In the genomic region with DNA sequence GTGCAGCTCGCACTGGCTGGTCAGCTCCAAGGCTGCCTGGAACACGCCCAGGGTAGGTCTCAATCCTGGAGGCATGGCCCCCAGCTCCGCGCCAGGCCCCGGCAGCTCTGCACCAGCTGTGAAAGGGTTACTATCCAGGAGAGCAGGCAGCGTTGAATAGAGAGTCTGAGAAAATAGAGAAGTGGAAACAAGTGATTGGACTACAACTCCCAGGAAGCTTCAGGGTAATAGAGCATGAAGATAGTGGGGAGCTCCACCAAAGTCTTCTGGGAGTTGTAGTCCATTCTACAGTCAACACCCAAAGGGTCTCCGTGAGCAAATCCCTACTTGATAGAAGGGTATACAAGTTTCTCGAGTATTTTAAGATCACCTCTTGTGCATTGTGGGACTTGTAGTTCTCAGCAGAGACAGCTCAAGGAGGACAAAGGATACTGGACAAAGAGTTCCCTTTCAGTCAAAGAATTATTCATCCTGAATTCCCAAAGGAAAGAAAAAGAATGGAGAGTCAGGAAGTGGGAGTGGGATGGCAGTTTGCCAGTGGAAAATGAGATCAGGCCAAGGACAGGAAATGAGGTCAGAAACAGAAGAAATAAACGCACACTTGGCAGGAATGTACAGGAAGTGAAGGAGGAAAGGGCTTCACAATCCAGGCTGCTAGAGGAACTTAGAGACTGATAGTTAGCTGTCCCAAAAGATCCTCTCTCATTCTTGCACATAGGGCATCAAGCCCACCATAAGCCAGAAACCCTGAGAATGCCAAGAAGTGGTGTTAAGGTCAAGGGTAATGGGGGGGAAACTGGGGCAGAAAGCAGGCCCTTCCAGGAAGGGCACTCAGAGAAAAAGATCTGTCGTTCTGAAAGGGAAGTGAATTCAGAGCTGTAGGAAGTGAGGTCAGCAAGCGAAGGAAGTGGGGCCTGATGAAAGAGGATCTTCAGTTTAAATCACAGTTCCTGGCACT, we compare ENCODE assay signal across 8 cellular contexts. TPM values are rescaled to one million over a fixed set of nuclear protein-coding genes. Genes with fewer than 3 reads are reported as not detected.
DNase-seq lines count a peak whose midpoint lies in the region; ATAC-seq and TF ChIP-seq lines count a peak whose summit lies in the region.

No MANE protein-coding gene starts in this region.

- peak; percentile 81 for DNase-seq in activated CD4-positive, alpha-beta T cell treated with anti-CD3 and anti-CD28 coated beads, Interleukin-2, amount 10 ng/mL, durations not matched to agents 24 days and 14 days
- DNase-seq in activated CD4-positive, alpha-beta T cell treated with anti-CD3 and anti-CD28 coated beads for 4 hours, result no peak
- peak; percentile 46 to 71 for DNase-seq in NCI-H2081 (lab: John Stamatoyannopoulos, UW)
- DNase-seq in UCSD-AML1 (lab: John Stamatoyannopoulos, UW; ENCODE audit: unreplicated experiment), result peak; percentile 59
- DNase-seq in esophagus squamous epithelium (lab: John Stamatoyannopoulos, UW), result no peak
- DNase-seq in naive thymus-derived CD8-positive, alpha-beta T cell, result peak in 7 of 10 donors; percentile 37 to 75 (median 53)
- DNase-seq in activated effector memory CD4-positive, alpha-beta T cell treated with Interleukin-2 at 50 U/mL for 16 hours, result no peak

- H3K4me3 ChIP-seq in esophagus squamous epithelium, result no peak overlapping the region

- H3K4me1 Mint-ChIP-seq in activated CD4-positive, alpha-beta T cell treated with anti-CD3 and anti-CD28 coated beads, Interleukin-2, amount 10 ng/mL, durations not matched to agents 24 days and 14 days, result peaks cover 18% of the 10 kb centered on the region
- peaks cover 12 to 41% (median 35%) of the 10 kb centered on the region in 4 donors for H3K4me1 Mint-ChIP-seq in naive thymus-derived CD8-positive, alpha-beta T cell

- H3K4me3 Mint-ChIP-seq in activated CD4-positive, alpha-beta T cell treated with anti-CD3 and anti-CD28 coated beads, Interleukin-2, amount 10 ng/mL, durations not matched to agents 24 days and 14 days, result peak overlapping the region; percentile 31
- peak overlapping the region in 9 of 10 donors; percentile 48 to 81 (median 69) for H3K4me3 Mint-ChIP-seq in naive thymus-derived CD8-positive, alpha-beta T cell

- POLR2A ChIA-PET in naive thymus-derived CD8-positive, alpha-beta T cell (lab: Charles Lee), result interaction anchor here (0.9 to 3.0 kb wide), 9 partner anchors 9 to 175 kb away, joined by 3 to 16 read pairs (median 4); a partner anchor contains a TSS

- H3K27ac Mint-ChIP-seq in activated CD4-positive, alpha-beta T cell treated with anti-CD3 and anti-CD28 coated beads, Interleukin-2, amount 10 ng/mL, durations not matched to agents 24 days and 14 days, result peak overlapping the region; percentile 80
- peak overlapping the region; percentile 86 to 98 (median 92) for H3K27ac Mint-ChIP-seq in naive thymus-derived CD8-positive, alpha-beta T cell

- no peaks in the 10 kb centered on the region for H3K27me3 ChIP-seq in esophagus squamous epithelium

- H3K27me3 Mint-ChIP-seq in activated CD4-positive, alpha-beta T cell treated with anti-CD3 and anti-CD28 coated beads, Interleukin-2, amount 10 ng/mL, durations not matched to agents 24 days and 14 days, result no peaks in the 10 kb centered on the region
- no peaks in the 10 kb centered on the region for H3K27me3 Mint-ChIP-seq in naive thymus-derived CD8-positive, alpha-beta T cell

- peaks cover 23% of the 10 kb centered on the region for H3K9me3 Mint-ChIP-seq in activated CD4-positive, alpha-beta T cell treated with anti-CD3 and anti-CD28 coated beads, Interleukin-2, amount 10 ng/mL, durations not matched to agents 24 days and 14 days
- peaks cover 6 to 21% (median 14%) of the 10 kb centered on the region in 9 donors for H3K9me3 Mint-ChIP-seq in naive thymus-derived CD8-positive, alpha-beta T cell

- H3K4me1 ChIP-seq in esophagus squamous epithelium, result peaks cover 6 to 45% (median 15%) of the 10 kb centered on the region in 3 donors

- H3K36me3 ChIP-seq in esophagus squamous epithelium, result peaks cover 0 to 6% (median 0%) of the 10 kb centered on the region in 3 donors

- peaks cover 19% of the 10 kb centered on the region for H3K36me3 Mint-ChIP-seq in activated CD4-positive, alpha-beta T cell treated with anti-CD3 and anti-CD28 coated beads, Interleukin-2, amount 10 ng/mL, durations not matched to agents 24 days and 14 days (ENCODE audit: low read depth)
- peaks cover 0 to 17% (median 14%) of the 10 kb centered on the region in 3 donors for H3K36me3 Mint-ChIP-seq in naive thymus-derived CD8-positive, alpha-beta T cell

- intact Hi-C loops in activated CD4-positive, alpha-beta T cell treated with anti-CD3 and anti-CD28 coated beads, Interleukin-2, amount 10 ng/mL, durations not matched to agents 24 days and 14 days (cut with micrococcal nuclease), result no loop called here
- intact Hi-C loops in esophagus squamous epithelium (cut with DNase I), result no loop called here

- 30 to 51% methylated on average over 7 to 10 of the region's 11 CpGs for WGBS in esophagus squamous epithelium, 2 donors

- TF ChIP-seq CTCF in esophagus squamous epithelium (IDR thresholded peaks at IDR 0.05), result no peak

- ATAC-seq in naive thymus-derived CD8-positive, alpha-beta T cell, result peak; percentile 47 to 49
- no peak for ATAC-seq in HG02884 (IDR thresholded peaks at IDR 0.05; ENCODE audit: unreplicated experiment)

- peak overlapping the region; percentile 29 to 82 (median 74) for H3K27ac ChIP-seq in esophagus squamous epithelium

- no peaks in the 10 kb centered on the region for H3K9me3 ChIP-seq in esophagus squamous epithelium

- no peak for TF ChIP-seq POLR2A in esophagus squamous epithelium (IDR thresholded peaks at IDR 0.05)

RNA-seq across cellular contexts. Expression of a gene that starts 5.5 kb away (rescaled TPM):
- 1.2 and 1.4 TPM in 2 replicates for total RNA-seq in activated CD4-positive, alpha-beta T cell treated with anti-CD3 and anti-CD28 coated beads, Interleukin-2, amount 10 ng/mL, durations not matched to agents 24 days and 14 days
- total RNA-seq in esophagus squamous epithelium, result 1 to 10 TPM in 1 of 4 donors, under 1 TPM in 1, not detected in 2; 0.57 to 2.0 TPM
- total RNA-seq in naive thymus-derived CD8-positive, alpha-beta T cell, result 1 to 10 TPM; 2.1 to 2.4 TPM
- polyA plus RNA-seq in naive thymus-derived CD8-positive, alpha-beta T cell, result under 1 TPM; 0.28 to 0.77 (median 0.49) TPM

RNA-seq across cellular contexts. Expression of a gene that starts 15.3 kb away (rescaled TPM):
- 0.71 and 0.82 TPM in 2 replicates for total RNA-seq in activated CD4-positive, alpha-beta T cell treated with anti-CD3 and anti-CD28 coated beads, Interleukin-2, amount 10 ng/mL, durations not matched to agents 24 days and 14 days
- total RNA-seq in esophagus squamous epithelium, result 1 to 10 TPM; 4.0 to 9.6 (median 6.5) TPM
- under 1 TPM in 1 of 2 experiments, not detected in 1; 0.25 TPM for total RNA-seq in naive thymus-derived CD8-positive, alpha-beta T cell
- polyA plus RNA-seq in naive thymus-derived CD8-positive, alpha-beta T cell, result under 1 TPM in 2 of 3 donors, not detected in 1; 0.10 to 0.26 TPM

RNA-seq across cellular contexts. Expression of a gene that starts 21.6 kb away (rescaled TPM):
- total RNA-seq in activated CD4-positive, alpha-beta T cell treated with anti-CD3 and anti-CD28 coated beads, Interleukin-2, amount 10 ng/mL, durations not matched to agents 24 days and 14 days, result 0.21 TPM in 1 of 2 replicates, not detected in the other
- total RNA-seq in esophagus squamous epithelium, result 10 to 100 TPM in 1 of 4 donors, 1 to 10 TPM in 2, not detected in 1; 2.3 to 56.0 (median 5.0) TPM
- not detected for total RNA-seq in naive thymus-derived CD8-positive, alpha-beta T cell
- polyA plus RNA-seq in naive thymus-derived CD8-positive, alpha-beta T cell, result not detected

RNA-seq across cellular contexts. Expression of a gene that starts 27.4 kb away (rescaled TPM):
- total RNA-seq in activated CD4-positive, alpha-beta T cell treated with anti-CD3 and anti-CD28 coated beads, Interleukin-2, amount 10 ng/mL, durations not matched to agents 24 days and 14 days, result 0.23 and 0.26 TPM in 2 replicates
- 1 to 10 TPM; 3.4 to 6.3 (median 4.8) TPM for total RNA-seq in esophagus squamous epithelium
- not detected for total RNA-seq in naive thymus-derived CD8-positive, alpha-beta T cell
- not detected for polyA plus RNA-seq in naive thymus-derived CD8-positive, alpha-beta T cell

RNA-seq across cellular contexts. Expression of a gene that starts 29.3 kb away (rescaled TPM):
- not detected in 2 replicates for total RNA-seq in activated CD4-positive, alpha-beta T cell treated with anti-CD3 and anti-CD28 coated beads, Interleukin-2, amount 10 ng/mL, durations not matched to agents 24 days and 14 days
- 100 to 1,000 TPM in 1 of 4 donors, 10 to 100 TPM in 3; 12.2 to 125 (median 38.5) TPM for total RNA-seq in esophagus squamous epithelium
- total RNA-seq in naive thymus-derived CD8-positive, alpha-beta T cell, result not detected
- 1 to 10 TPM in 1 of 3 donors, under 1 TPM in 2; 0.17 to 1.8 (median 0.17) TPM for polyA plus RNA-seq in naive thymus-derived CD8-positive, alpha-beta T cell

Comparison
In these comparisons a context has a peak if more than half of its experiments do, and no peak if none do; other contexts are left out.
1. DNase-seq: peak in activated CD4-positive, alpha-beta T cell treated with anti-CD3 and anti-CD28 coated beads, Interleukin-2, amount 10 ng/mL, durations not matched to agents 24 days and 14 days (single experiment), NCI-H2081 (2 of 2), UCSD-AML1 (single experiment) and naive thymus-derived CD8-positive, alpha-beta T cell (7 of 10); none in activated CD4-positive, alpha-beta T cell treated with anti-CD3 and anti-CD28 coated beads for 4 hours (0 of 2), esophagus squamous epithelium (single experiment) and activated effector memory CD4-positive, alpha-beta T cell treated with Interleukin-2 at 50 U/mL for 16 hours (single experiment).